ENCODE assay signal across 8 cellular contexts in the genomic region with DNA sequence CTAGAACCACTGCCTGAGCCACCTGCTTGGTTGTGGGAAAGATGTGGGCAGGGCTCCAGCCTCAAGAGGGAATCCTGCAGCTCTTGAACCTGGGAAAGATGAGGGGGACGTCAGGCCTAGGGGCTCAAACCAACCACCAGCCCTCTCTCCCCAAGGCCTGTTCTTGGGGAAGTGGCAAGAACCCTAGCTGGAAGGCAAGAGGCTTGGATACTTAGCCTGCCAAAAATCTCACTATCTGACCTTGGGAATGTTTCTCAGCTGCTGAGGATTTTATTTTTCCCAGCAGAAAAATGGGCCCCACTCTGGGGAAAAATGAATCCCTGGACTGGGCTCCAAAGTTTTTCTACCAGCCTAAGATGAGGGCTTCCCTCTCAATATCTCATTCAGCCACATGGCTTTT. TPM values are rescaled to one million over a fixed set of nuclear protein-coding genes. Genes with fewer than 3 reads are reported as not detected.
"Had no signal": no experiment of that assay in that cellular context is flagged by ENCODE, and none has a peak within 500 bp of the region (broad histone marks: within the 10 kb centered on the region; RNA-seq: fewer than 3 reads in every experiment).

No MANE protein-coding gene starts in this region.

- FAIRE-seq: HTR-8/SVneo had no signal

- DNase-seq: GOT3, H7, HCEC 1CT, IMR-90 had no signal

- H3K27ac ChIP-seq: GM23248 had no signal

- H3K4me3 ChIP-seq: GM23248, K562 had no signal

RNA-seq across cellular contexts. Expression of gene USHBP1, which starts 4.6 kb away (rescaled TPM):
- total RNA-seq: GM23248, H4, IMR-90 had no signal
- polyA plus RNA-seq: GM23248, IMR-90 had no signal
